In genomic region chr17:44069974-44070454, GRCh38 we compare ENCODE assay signal across 6 cellular contexts. TPM values are rescaled to one million over a fixed set of nuclear protein-coding genes. Genes with fewer than 3 reads are reported as not detected.
DNase-seq lines count a peak whose midpoint lies in the region; ATAC-seq and TF ChIP-seq lines count a peak whose summit lies in the region.

No MANE protein-coding gene starts in this region.

- H3K4me3 Mint-ChIP-seq in T-helper 2 cell treated with Interferon-gamma antibody and Interleukin-4, amounts not matched to agents 5 μg/mL and 100 μg/mL, for 36 hours: peak overlapping the region; percentile 96
- peak overlapping the region; percentile 97 for H3K4me3 Mint-ChIP-seq in WTC11

- no peak for TF ChIP-seq CTCF in WTC11 (IDR thresholded peaks at IDR 0.05)

- no peak for DNase-seq in T-helper 2 cell treated with Interferon-gamma antibody and Interleukin-4, amounts not matched to agents 5 μg/mL and 100 μg/mL, for 36 hours (ENCODE audit: low spot score)
- DNase-seq in T-helper 2 cell (no peak), WTC11 (ENCODE audit: low spot score) (no peak), kidney tubule cell (ENCODE audit: low spot score) (peak; percentile 13), retina (no peak), occipital lobe (lab: John Stamatoyannopoulos, UW) (no peak)

- no peaks in the 10 kb centered on the region for H3K9me3 Mint-ChIP-seq in T-helper 2 cell treated with Interferon-gamma antibody and Interleukin-4, amounts not matched to agents 5 μg/mL and 100 μg/mL, for 36 hours
- no peaks in the 10 kb centered on the region for H3K9me3 Mint-ChIP-seq in WTC11

- peak overlapping the region; percentile 93 for H3K27ac Mint-ChIP-seq in T-helper 2 cell treated with Interferon-gamma antibody and Interleukin-4, amounts not matched to agents 5 μg/mL and 100 μg/mL, for 36 hours
- H3K27ac Mint-ChIP-seq in WTC11: peak overlapping the region; percentile 97

- POLR2A ChIA-PET in WTC11 (lab: Charles Lee): interaction anchor here (0.6 to 1.4 kb wide), 10 partner anchors 10 to 284 kb away, joined by 3 to 8 read pairs (median 4); no protein-coding TSS in a partner anchor

- peak; percentile 9 for ATAC-seq in WTC11

- CTCF ChIA-PET in WTC11 (lab: Charles Lee): interaction anchor here (0.7 to 1.9 kb wide), 6 partner anchors 29 to 98 kb away, joined by 3 to 9 read pairs (median 6); partner anchors contain the start of gene HDAC5

- H3K4me1 Mint-ChIP-seq in T-helper 2 cell treated with Interferon-gamma antibody and Interleukin-4, amounts not matched to agents 5 μg/mL and 100 μg/mL, for 36 hours (ENCODE audit: low read depth): peaks cover 32% of the 10 kb centered on the region
- peaks cover 38% of the 10 kb centered on the region for H3K4me1 Mint-ChIP-seq in WTC11

- no peaks in the 10 kb centered on the region for H3K27me3 Mint-ChIP-seq in T-helper 2 cell treated with Interferon-gamma antibody and Interleukin-4, amounts not matched to agents 5 μg/mL and 100 μg/mL, for 36 hours (ENCODE audit: low read depth)
- no peaks in the 10 kb centered on the region for H3K27me3 Mint-ChIP-seq in WTC11 (ENCODE audit: low read depth)

- H3K36me3 Mint-ChIP-seq in T-helper 2 cell treated with Interferon-gamma antibody and Interleukin-4, amounts not matched to agents 5 μg/mL and 100 μg/mL, for 36 hours (ENCODE audit: low read depth): no peaks in the 10 kb centered on the region
- H3K36me3 Mint-ChIP-seq in WTC11: peaks cover 7% of the 10 kb centered on the region; the same call in 1 of the 2 replicates

TF ChIP-seq in WTC11, 78 proteins besides CTCF, POLR2A, EP300 and RAD21:
- TF ChIP-seq NFE2L1 (CRISPR knock-in tag; IDR thresholded peaks at IDR 0.05): no peak
- TF ChIP-seq RORB (CRISPR knock-in tag; IDR thresholded peaks at IDR 0.05): no peak
- TF ChIP-seq NR1H2 (CRISPR knock-in tag; IDR thresholded peaks at IDR 0.05): no peak
- no peak for TF ChIP-seq JAZF1 (CRISPR knock-in tag; IDR thresholded peaks at IDR 0.05)
- TF ChIP-seq RELA (CRISPR knock-in tag; IDR thresholded peaks at IDR 0.05; ENCODE audit: borderline replicate concordance): no peak
- TF ChIP-seq ETV6 (CRISPR knock-in tag; IDR thresholded peaks at IDR 0.05): no peak
- TF ChIP-seq ZBTB21 (CRISPR knock-in tag; IDR thresholded peaks at IDR 0.05; ENCODE audit: borderline replicate concordance): no peak
- no peak for TF ChIP-seq ZBTB43 (CRISPR knock-in tag; IDR thresholded peaks at IDR 0.05)
- TF ChIP-seq E2F1 (CRISPR knock-in tag; IDR thresholded peaks at IDR 0.05): no peak
- TF ChIP-seq SMAD4 (CRISPR knock-in tag; IDR thresholded peaks at IDR 0.05): no peak
- no peak for TF ChIP-seq ZNF671 (CRISPR knock-in tag; IDR thresholded peaks at IDR 0.05)
- no peak for TF ChIP-seq CBFB (CRISPR knock-in tag; IDR thresholded peaks at IDR 0.05; ENCODE audit: low read depth)
- no peak for TF ChIP-seq OVOL2 (CRISPR knock-in tag; IDR thresholded peaks at IDR 0.05; ENCODE audit: borderline replicate concordance)

RNA-seq across cellular contexts. Expression of gene G6PC3, which starts 0.5 kb away (rescaled TPM):
- total RNA-seq in WTC11 (2021): 121 to 122 TPM (median 121 TPM) in 3 replicates
- total RNA-seq in occipital lobe: 11.4 TPM

RNA-seq across cellular contexts. Expression of gene LSM12, which starts 3.5 kb away (rescaled TPM):
- total RNA-seq in WTC11 (2021): 96.8 to 102 TPM (median 98.0 TPM) in 3 replicates
- total RNA-seq in occipital lobe: 22.8 TPM

RNA-seq across cellular contexts. Expression of gene HDAC5, which starts 53.4 kb away (rescaled TPM):
- 54.0 to 61.6 TPM (median 59.0 TPM) in 3 replicates for total RNA-seq in WTC11 (2021)
- 101 TPM for total RNA-seq in occipital lobe

RNA-seq across cellular contexts. Expression of gene TMEM101, which starts 55.3 kb away (rescaled TPM):
- total RNA-seq in WTC11 (2021): 32.1 to 36.3 TPM (median 32.7 TPM) in 3 replicates
- total RNA-seq in occipital lobe: 36.3 TPM
